In genomic region chr6:1498491-1499113, GRCh38 we compare ENCODE assay signal across 13 cellular contexts.
DNase-seq lines count a peak whose midpoint lies in the region; ATAC-seq and TF ChIP-seq lines count a peak whose summit lies in the region.
"Had no signal": no experiment of that assay in that cellular context is flagged by ENCODE, and none has a peak within 500 bp of the region (broad histone marks: within the 10 kb centered on the region; RNA-seq: fewer than 3 reads in every experiment).

No MANE protein-coding gene starts in this region.

- H3K27me3 ChIP-seq in Caco-2 (replicated peaks; ENCODE audit: control insufficient read depth, insufficient read depth, low read length) = peaks cover 2% of the 10 kb centered on the region
- H3K27me3 ChIP-seq: body of pancreas had no signal

- no peaks in the 10 kb centered on the region for H3K36me3 ChIP-seq in Caco-2 (ENCODE audit: control insufficient read depth, insufficient read depth, low read length)

- ATAC-seq in HG03159 (IDR thresholded peaks at IDR 0.05; ENCODE audit: unreplicated experiment) (no peak), HG02870 (IDR thresholded peaks at IDR 0.05; ENCODE audit: unreplicated experiment) (no peak)
- ATAC-seq: body of pancreas, T-helper 17 cell had no signal

- no peak overlapping the region for H3K27ac Mint-ChIP-seq in Caco-2 (ENCODE audit: unreplicated experiment)
- H3K27ac Mint-ChIP-seq: T-helper 17 cell had no signal

- DNase-seq in AG08395 (ENCODE audit: low spot score) (peak; percentile 25), NCI-H82 treated with DMSO at 0.1 percent for 48 hours (lab: John Stamatoyannopoulos, UW; ENCODE audit: unreplicated experiment) (peak; percentile 15), fibroblast of mammary gland (ENCODE audit: low read depth) (peak; percentile 73), DMS79 (lab: John Stamatoyannopoulos, UW) (no peak), Caco-2 (no peak)
- DNase-seq: activated CD4-positive, alpha-beta T cell treated with anti-CD3 and anti-CD28 coated beads, Interleukin-2, amount 50 U/mL, for 4 hours; body of pancreas; NCI-H187; stimulated activated CD4-positive, alpha-beta T cell treated with anti-CD3 and anti-CD28 coated beads, Interleukin-15, amount 100 ng/mL, for 24 hours; T-helper 17 cell had no signal

- H3K4me1 Mint-ChIP-seq in Caco-2 (ENCODE audit: low read depth, unreplicated experiment) = no peaks in the 10 kb centered on the region

- POLR2A ChIA-PET in Caco-2 (lab: Charles Lee) = no interaction called here

- no peak overlapping the region for H3K4me3 Mint-ChIP-seq in Caco-2 (ENCODE audit: unreplicated experiment)
- H3K4me3 Mint-ChIP-seq: T-helper 17 cell had no signal

- H3K4me3 ChIP-seq in GM12875 (ENCODE audit: low read depth, low read length) (no peak overlapping the region), fibroblast of mammary gland (ENCODE audit: control insufficient read depth, low read depth, low read length) (no peak overlapping the region), Caco-2 (ENCODE audit: low read depth, low read length) (no peak overlapping the region)
- H3K4me3 ChIP-seq: body of pancreas had no signal

- peaks cover 5% of the 10 kb centered on the region for H3K27me3 Mint-ChIP-seq in Caco-2 (ENCODE audit: insufficient read depth, unreplicated experiment)

- no peaks in the 10 kb centered on the region for H3K9me3 Mint-ChIP-seq in Caco-2 (ENCODE audit: unreplicated experiment)

- no peaks in the 10 kb centered on the region for H3K9me3 ChIP-seq in Caco-2

- H3K4me1 ChIP-seq in Caco-2 = no peaks in the 10 kb centered on the region
- H3K4me1 ChIP-seq: body of pancreas had no signal

- TF ChIP-seq CTCF in GM12875 (IDR thresholded peaks at IDR 0.05; ENCODE audit: borderline replicate concordance, insufficient read depth, low read depth, low read length) = peak; percentile 22; the same call in 1 of the 2 replicates
- TF ChIP-seq CTCF in fibroblast of mammary gland (conservative IDR thresholded peaks at IDR 0.05; ENCODE audit: control insufficient read depth, insufficient read depth, low read depth, low read length) = peak; percentile 21
- TF ChIP-seq CTCF in Caco-2 (IDR thresholded peaks at IDR 0.05; ENCODE audit: insufficient read depth in 1 of 2, low read depth in 1 of 2, low read length in 1 of 2, severe bottlenecking in 1 of 2, unreplicated experiment in 1 of 2) = peak in 1 of 2 experiments; percentile 16

- no TSS peak for BruUV-seq in Caco-2 (replicated peaks; lab: Mats Ljungman, UMichigan)

- CTCF ChIA-PET in Caco-2 (lab: Charles Lee) = no interaction called here

- intact Hi-C loops in Caco-2 (cut with micrococcal nuclease; ENCODE audit: unreplicated experiment) = no loop called here

- no peaks in the 10 kb centered on the region for H3K36me3 Mint-ChIP-seq in Caco-2 (ENCODE audit: insufficient read depth, unreplicated experiment)

Comparison
In these comparisons a context has a peak if more than half of its experiments do, and no peak if none do; other contexts are left out.
1. DNase-seq: peak in AG08395 (single experiment), NCI-H82 treated with DMSO at 0.1 percent for 48 hours (single experiment) and fibroblast of mammary gland (single experiment); none in DMS79 (single experiment) and Caco-2 (0 of 2).